15 cellular contexts compared by ENCODE assay signal in genomic region chr6:111996159-111996558, GRCh38. TPM values are rescaled to one million over a fixed set of nuclear protein-coding genes. Genes with fewer than 3 reads are reported as not detected.
DNase-seq lines count a peak whose midpoint lies in the region; ATAC-seq and TF ChIP-seq lines count a peak whose summit lies in the region.
"Had no signal": no experiment of that assay in that cellular context is flagged by ENCODE, and none has a peak within 500 bp of the region (broad histone marks: within the 10 kb centered on the region; RNA-seq: fewer than 3 reads in every experiment).

No MANE protein-coding gene starts in this region.

- no peaks in the 10 kb centered on the region for H3F3A ChIP-seq in neural cell (ENCODE audit: insufficient read depth, low read length, poor library complexity, severe bottlenecking)

- CTCF ChIA-PET in activated naive CD4-positive, alpha-beta T cell treated with anti-CD3 and anti-CD28 coated beads for 36 hours (lab: Charles Lee): interaction anchor here (0.6 to 6.9 kb wide), 21 partner anchors 15 to 314 kb away, joined by 3 to 56 read pairs (median 3); partner anchors contain the start of gene FYN

- TF ChIP-seq EP300 in neural cell (conservative IDR thresholded peaks at IDR 0.05; ENCODE audit: poor library complexity, severe bottlenecking): no peak

- no peaks in the 10 kb centered on the region for H3K9me3 Mint-ChIP-seq in activated naive CD4-positive, alpha-beta T cell treated with anti-CD3 and anti-CD28 coated beads for 36 hours
- H3K9me3 Mint-ChIP-seq in activated naive CD4-positive, alpha-beta T cell treated with anti-CD3 and anti-CD28 coated beads, Interleukin-2, amount 50 U/mL, for 72 hours: no peaks in the 10 kb centered on the region
- H3K9me3 Mint-ChIP-seq: activated CD4-positive, alpha-beta memory T cell treated with anti-CD3 and anti-CD28 coated beads, Interleukin-2, amount 10 ng/mL, durations not matched to agents 7 days and 5 days had no signal

- H3K27ac Mint-ChIP-seq in activated naive CD4-positive, alpha-beta T cell treated with anti-CD3 and anti-CD28 coated beads for 36 hours: peak overlapping the region; percentile 65
- peak overlapping the region; percentile 79 to 84 for H3K27ac Mint-ChIP-seq in activated naive CD4-positive, alpha-beta T cell treated with anti-CD3 and anti-CD28 coated beads, Interleukin-2, amount 50 U/mL, for 72 hours
- H3K27ac Mint-ChIP-seq: activated CD4-positive, alpha-beta memory T cell treated with anti-CD3 and anti-CD28 coated beads, Interleukin-2, amount 10 ng/mL, durations not matched to agents 7 days and 5 days had no signal

- H3K9me2 ChIP-seq in Karpas-422 (replicated peaks; ENCODE audit: insufficient read depth, low read length) (no peaks in the 10 kb centered on the region), neural cell (ENCODE audit: insufficient read depth, low read length) (no peaks in the 10 kb centered on the region)

- peaks cover 17% of the 10 kb centered on the region for H3K4me1 ChIP-seq in Karpas-422 (ENCODE audit: low read length)
- H3K4me1 ChIP-seq: body of pancreas had no signal

- H3K36me3 ChIP-seq in Karpas-422 (ENCODE audit: insufficient read depth, low read length): no peaks in the 10 kb centered on the region
- H3K36me3 ChIP-seq in neural cell (ENCODE audit: insufficient read depth, low read length): no peaks in the 10 kb centered on the region

- TF ChIP-seq RAD21 in neural cell (conservative IDR thresholded peaks at IDR 0.05): no peak

- no peak overlapping the region for H3K9ac ChIP-seq in Karpas-422 (ENCODE audit: low read length)
- H3K9ac ChIP-seq in neural cell (ENCODE audit: low read length): peak overlapping the region; percentile 10

- H3K79me2 ChIP-seq in Karpas-422 (ENCODE audit: low read length) (no peaks in the 10 kb centered on the region), neural cell (replicated peaks; ENCODE audit: insufficient read depth, low read length) (no peaks in the 10 kb centered on the region)

- H3K27ac ChIP-seq in Karpas-422 (ENCODE audit: low read length) (no peak overlapping the region), neural cell (ENCODE audit: low read length) (no peak overlapping the region)
- H3K27ac ChIP-seq: body of pancreas had no signal

- peaks cover 54% of the 10 kb centered on the region for H3K4me1 Mint-ChIP-seq in activated naive CD4-positive, alpha-beta T cell treated with anti-CD3 and anti-CD28 coated beads for 36 hours (ENCODE audit: low read depth)

- intact Hi-C loops in activated naive CD4-positive, alpha-beta T cell treated with anti-CD3 and anti-CD28 coated beads for 36 hours (cut with micrococcal nuclease): loop anchor here (1.0 to 2.0 kb wide), 2 partner anchors 73 to 192 kb away; no protein-coding TSS in a partner anchor

- peak; percentile 44 for DNase-seq in activated naive CD4-positive, alpha-beta T cell treated with anti-CD3 and anti-CD28 coated beads for 36 hours
- no peak for DNase-seq in activated naive CD4-positive, alpha-beta T cell treated with Interleukin-2 at 50 U/mL for 16 hours
- no peak for DNase-seq in Karpas-422
- no peak for DNase-seq in activated naive CD4-positive, alpha-beta T cell treated with anti-CD3 and anti-CD28 coated beads, Interleukin-2, amount 50 U/mL, for 72 hours (ENCODE audit: low spot score in 2 of 2)
- DNase-seq in NCI-H1092 treated with DMSO at 0.1 percent for 48 hours (lab: John Stamatoyannopoulos, UW): no peak
- DNase-seq: activated CD4-positive, alpha-beta memory T cell treated with anti-CD3 and anti-CD28 coated beads, Interleukin-2, amount 10 ng/mL, durations not matched to agents 7 days and 5 days; body of pancreas; NCI-H187 treated with DMSO at 0.1 percent for 48 hours; NCI-H446; right cardiac atrium; trophoblast cell had no signal

- H2AFZ ChIP-seq in Karpas-422 (ENCODE audit: low read length) (no peak overlapping the region), neural cell (ENCODE audit: low read depth, low read length) (no peak overlapping the region)

- no peaks in the 10 kb centered on the region for H3K36me3 Mint-ChIP-seq in activated naive CD4-positive, alpha-beta T cell treated with anti-CD3 and anti-CD28 coated beads for 36 hours (ENCODE audit: low read depth)
- H3K36me3 Mint-ChIP-seq in activated naive CD4-positive, alpha-beta T cell treated with anti-CD3 and anti-CD28 coated beads, Interleukin-2, amount 50 U/mL, for 72 hours: no peaks in the 10 kb centered on the region

- H4K20me1 ChIP-seq in Karpas-422 (ENCODE audit: insufficient read depth, low read depth, low read length): no peaks in the 10 kb centered on the region
- no peaks in the 10 kb centered on the region for H4K20me1 ChIP-seq in neural cell (ENCODE audit: insufficient read depth)

- no peak for ATAC-seq in activated naive CD4-positive, alpha-beta T cell treated with anti-CD3 and anti-CD28 coated beads, Interleukin-2, amount 50 U/mL, for 72 hours
- no peak for ATAC-seq in GM21619 (IDR thresholded peaks at IDR 0.05; ENCODE audit: unreplicated experiment)
- ATAC-seq in HG03460 (IDR thresholded peaks at IDR 0.05; ENCODE audit: unreplicated experiment): no peak
- ATAC-seq: body of pancreas had no signal

- no peak for TF ChIP-seq CTCF in neural cell (IDR thresholded peaks at IDR 0.05; ENCODE audit: poor library complexity, severe bottlenecking)

- no peaks in the 10 kb centered on the region for H3K27me3 Mint-ChIP-seq in activated naive CD4-positive, alpha-beta T cell treated with anti-CD3 and anti-CD28 coated beads for 36 hours (ENCODE audit: low read depth)
- H3K27me3 Mint-ChIP-seq: activated CD4-positive, alpha-beta memory T cell treated with anti-CD3 and anti-CD28 coated beads, Interleukin-2, amount 10 ng/mL, durations not matched to agents 7 days and 5 days had no signal

- H3K27me3 ChIP-seq in Karpas-422 (ENCODE audit: low read length): no peaks in the 10 kb centered on the region
- no peaks in the 10 kb centered on the region for H3K27me3 ChIP-seq in neural cell (ENCODE audit: insufficient read depth, low read depth, low read length)
- H3K27me3 ChIP-seq: body of pancreas had no signal

- H3K4me2 ChIP-seq in Karpas-422 (ENCODE audit: low read depth, low read length, poor library complexity, severe bottlenecking) (peak overlapping the region; percentile 56), neural cell (ENCODE audit: low read length) (no peak overlapping the region)

- peak overlapping the region; percentile 53 for H3K4me3 Mint-ChIP-seq in activated naive CD4-positive, alpha-beta T cell treated with anti-CD3 and anti-CD28 coated beads for 36 hours
- H3K4me3 Mint-ChIP-seq: activated CD4-positive, alpha-beta memory T cell treated with anti-CD3 and anti-CD28 coated beads, Interleukin-2, amount 10 ng/mL, durations not matched to agents 7 days and 5 days had no signal

- H3K4me3 ChIP-seq in Karpas-422 (ENCODE audit: low read length) (no peak overlapping the region), neural cell (ENCODE audit: low read length) (no peak overlapping the region)
- H3K4me3 ChIP-seq: body of pancreas had no signal

- H3K9me3 ChIP-seq in Karpas-422 (ENCODE audit: low read length): no peaks in the 10 kb centered on the region
- no peaks in the 10 kb centered on the region for H3K9me3 ChIP-seq in neural cell (ENCODE audit: low read length)
- H3K9me3 ChIP-seq: body of pancreas had no signal

TF ChIP-seq in neural cell, 6 proteins besides CTCF, POLR2A, EP300 and RAD21:
- TF ChIP-seq TAF1 (IDR thresholded peaks at IDR 0.05; ENCODE audit: low read depth) (no peak), POLR2AphosphoS5 (IDR thresholded peaks at IDR 0.05) (no peak), EZH2 (IDR thresholded peaks at IDR 0.05; ENCODE audit: borderline replicate concordance, insufficient read depth, low read length, poor library complexity, severe bottlenecking) (no peak), MXI1 (conservative IDR thresholded peaks at IDR 0.05; ENCODE audit: poor library complexity, severe bottlenecking) (no peak), SMC3 (conservative IDR thresholded peaks at IDR 0.05; ENCODE audit: poor library complexity) (no peak)
- TF ChIP-seq, protein P1, sequence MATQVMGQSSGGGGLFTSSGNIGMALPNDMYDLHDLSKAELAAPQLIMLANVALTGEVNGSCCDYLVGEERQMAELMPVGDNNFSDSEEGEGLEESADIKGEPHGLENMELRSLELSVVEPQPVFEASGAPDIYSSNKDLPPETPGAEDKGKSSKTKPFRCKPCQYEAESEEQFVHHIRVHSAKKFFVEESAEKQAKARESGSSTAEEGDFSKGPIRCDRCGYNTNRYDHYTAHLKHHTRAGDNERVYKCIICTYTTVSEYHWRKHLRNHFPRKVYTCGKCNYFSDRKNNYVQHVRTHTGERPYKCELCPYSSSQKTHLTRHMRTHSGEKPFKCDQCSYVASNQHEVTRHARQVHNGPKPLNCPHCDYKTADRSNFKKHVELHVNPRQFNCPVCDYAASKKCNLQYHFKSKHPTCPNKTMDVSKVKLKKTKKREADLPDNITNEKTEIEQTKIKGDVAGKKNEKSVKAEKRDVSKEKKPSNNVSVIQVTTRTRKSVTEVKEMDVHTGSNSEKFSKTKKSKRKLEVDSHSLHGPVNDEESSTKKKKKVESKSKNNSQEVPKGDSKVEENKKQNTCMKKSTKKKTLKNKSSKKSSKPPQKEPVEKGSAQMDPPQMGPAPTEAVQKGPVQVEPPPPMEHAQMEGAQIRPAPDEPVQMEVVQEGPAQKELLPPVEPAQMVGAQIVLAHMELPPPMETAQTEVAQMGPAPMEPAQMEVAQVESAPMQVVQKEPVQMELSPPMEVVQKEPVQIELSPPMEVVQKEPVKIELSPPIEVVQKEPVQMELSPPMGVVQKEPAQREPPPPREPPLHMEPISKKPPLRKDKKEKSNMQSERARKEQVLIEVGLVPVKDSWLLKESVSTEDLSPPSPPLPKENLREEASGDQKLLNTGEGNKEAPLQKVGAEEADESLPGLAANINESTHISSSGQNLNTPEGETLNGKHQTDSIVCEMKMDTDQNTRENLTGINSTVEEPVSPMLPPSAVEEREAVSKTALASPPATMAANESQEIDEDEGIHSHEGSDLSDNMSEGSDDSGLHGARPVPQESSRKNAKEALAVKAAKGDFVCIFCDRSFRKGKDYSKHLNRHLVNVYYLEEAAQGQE (IDR thresholded peaks at IDR 0.05; ENCODE audit: borderline replicate concordance): no peak
TF ChIP-seq in neural cell: peak in this region for 0.

RNA-seq across cellular contexts. Expression of gene CCN6, which starts 57.7 kb away (rescaled TPM):
- under 1 TPM in 1 of 2 experiments, not detected in 1; 0.21 TPM for total RNA-seq in activated naive CD4-positive, alpha-beta T cell treated with anti-CD3 and anti-CD28 coated beads for 36 hours
- total RNA-seq in Karpas-422 (2014; rRNA removed; shearing (Covaris generic); ENCODE audit: low replicate concordance): 0.25 TPM in 1 of 2 replicates, not detected in the other
- total RNA-seq in activated naive CD4-positive, alpha-beta T cell treated with anti-CD3 and anti-CD28 coated beads, Interleukin-2, amount 50 U/mL, for 72 hours: not detected
- polyA plus RNA-seq in neural cell: not detected in 2 replicates
- polyA minus RNA-seq in neural cell: not detected in 2 replicates
- total RNA-seq: activated CD4-positive, alpha-beta memory T cell treated with anti-CD3 and anti-CD28 coated beads, Interleukin-2, amount 10 ng/mL, durations not matched to agents 7 days and 5 days; body of pancreas; osteocyte; right cardiac atrium had no signal
- polyA plus RNA-seq: right cardiac atrium had no signal
